Comparison of ENCODE assay signal across 11 cellular contexts in the genomic region with DNA sequence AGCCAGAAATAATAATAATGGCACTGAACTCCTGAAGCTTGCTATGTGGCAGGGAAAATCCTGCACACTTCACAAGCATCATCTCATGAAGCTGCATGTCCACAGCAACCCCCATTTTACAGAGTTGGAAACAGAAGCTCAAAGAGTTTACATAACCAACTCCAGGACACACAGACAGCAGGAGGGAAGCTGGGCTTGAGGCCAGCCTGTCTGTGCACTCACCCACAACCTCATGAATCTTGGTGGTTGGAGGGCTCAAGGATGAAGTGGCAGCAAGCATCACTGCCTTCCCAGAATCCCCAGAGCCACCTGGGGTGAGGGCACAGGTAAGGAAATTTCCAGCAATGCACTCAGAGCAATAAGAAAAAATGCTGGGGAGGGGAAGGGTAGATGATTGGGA.
"Had no signal": no experiment of that assay in that cellular context is flagged by ENCODE, and none has a peak within 500 bp of the region (broad histone marks: within the 10 kb centered on the region; RNA-seq: fewer than 3 reads in every experiment).

No MANE protein-coding gene starts in this region.

- DNase-seq: activated CD4-positive, alpha-beta T cell treated with anti-CD3 and anti-CD28 coated beads, Interleukin-2, amount 50 U/mL, for 4 hours; activated effector memory CD4-positive, alpha-beta T cell treated with Interleukin-2 at 50 U/mL for 16 hours; activated T-cell treated with anti-CD3 and anti-CD28 coated beads, Interleukin-2, amount 50 U/mL, for 1 hour; amygdala; immature natural killer cell; mammary epithelial cell; mucosa of descending colon; natural killer cell; right cardiac atrium; small intestine had no signal

- H3K4me3 ChIP-seq: mucosa of descending colon had no signal

- H3K9me3 ChIP-seq: mucosa of descending colon had no signal

- ATAC-seq: mucosa of descending colon; natural killer cell; right cardiac atrium; stimulated activated effector memory CD8-positive, alpha-beta T cell treated with anti-CD3 and anti-CD28 coated beads, Interleukin-12 subunit alpha, Interleukin-12 subunit beta, amount 100 ng/mL, for 72 hours had no signal

- FAIRE-seq: small intestine had no signal
